In genomic region chr1:76782777-76783176, GRCh38 we compare ENCODE assay signal across 35 cellular contexts.
DNase-seq lines count a peak whose midpoint lies in the region; ATAC-seq, FAIRE-seq and TF ChIP-seq lines count a peak whose summit lies in the region.
"Had no signal": no experiment of that assay in that cellular context is flagged by ENCODE, and none has a peak within 500 bp of the region (broad histone marks: within the 10 kb centered on the region; RNA-seq: fewer than 3 reads in every experiment).

No MANE protein-coding gene starts in this region.

- H3K4me1 ChIP-seq in HepG2 (ENCODE audit: insufficient read depth, low read length) (no peaks in the 10 kb centered on the region), right lobe of liver (no peaks in the 10 kb centered on the region), aorta (ENCODE audit: control insufficient read depth in 1 of 2, insufficient read depth in 2 of 2, low read length in 2 of 2) (no peaks in the 10 kb centered on the region), lower lobe of right lung (no peaks in the 10 kb centered on the region)
- H3K4me1 ChIP-seq: BE2C, parathyroid adenoma, right atrium auricular region, thyroid gland had no signal

- H3K27me3 ChIP-seq in HepG2 (ENCODE audit: control insufficient read depth in 1 of 2, insufficient read depth in 2 of 2, low read length in 2 of 2) (no peaks in the 10 kb centered on the region), right lobe of liver (no peaks in the 10 kb centered on the region), aorta (ENCODE audit: control insufficient read depth in 1 of 2, insufficient read depth in 2 of 2, low read length in 1 of 2) (no peaks in the 10 kb centered on the region), lower lobe of right lung (ENCODE audit: low read depth) (no peaks in the 10 kb centered on the region)
- H3K27me3 ChIP-seq: BE2C, MG63, neural progenitor cell, right atrium auricular region, thyroid gland had no signal

- H3K27ac ChIP-seq in HepG2 (ENCODE audit: extremely low read length, insufficient read depth, low read length) (no peak overlapping the region), right lobe of liver (no peak overlapping the region), aorta (ENCODE audit: low read depth in 1 of 2, low read length in 2 of 2) (no peak overlapping the region), lower lobe of right lung (no peak overlapping the region)
- H3K27ac ChIP-seq: epithelial cell of prostate, neural progenitor cell, parathyroid adenoma, right atrium auricular region, thyroid gland had no signal

- FAIRE-seq in HepG2 (lab: Jason Lieb, UNC): no peak
- FAIRE-seq: A204.1, bronchial epithelial cell, colon, GM12891, K562 had no signal

- TF ChIP-seq CTCF in HepG2 (CRISPR knock-in tag; IDR thresholded peaks at IDR 0.05): no peak
- TF ChIP-seq CTCF in right lobe of liver (IDR thresholded peaks at IDR 0.05): no peak
- no peak for TF ChIP-seq CTCF in fibroblast of villous mesenchyme (IDR thresholded peaks at IDR 0.05; ENCODE audit: insufficient read depth, low read depth, low read length)
- no peak for TF ChIP-seq CTCF in lower lobe of right lung (IDR thresholded peaks at IDR 0.05)

- H3K9ac ChIP-seq in HepG2 (ENCODE audit: insufficient read depth, low read depth, low read length): no peak overlapping the region
- H3K9ac ChIP-seq: neural progenitor cell, parathyroid adenoma had no signal

- DNase-seq in HepG2 (ENCODE audit: low spot score) (no peak), right lobe of liver (no peak), epidermal melanocyte (ENCODE audit: insufficient read length, low spot score) (peak; percentile 49), fibroblast of villous mesenchyme (ENCODE audit: low read depth) (peak; percentile 86), aorta (no peak), SIG-M5 (lab: John Stamatoyannopoulos, UW) (no peak), lower lobe of right lung (no peak)
- DNase-seq in activated CD4-positive, CD25-positive, alpha-beta regulatory T cell (lab: John Stamatoyannopoulos, UW): no peak
- DNase-seq: activated CD4-positive, alpha-beta memory T cell treated with anti-CD3 and anti-CD28 coated beads for 36 hours; activated CD4-positive, alpha-beta T cell treated with anti-CD3 and anti-CD28 coated beads for 1 hour; activated CD8-positive, alpha-beta memory T cell treated with anti-CD3 and anti-CD28 coated beads, Interleukin-2, amount 50 U/mL, for 48 hours; anterior cingulate cortex; BE2C; CD8-positive, alpha-beta T cell; effector CD4-positive, alpha-beta T cell; hypothalamus; left cardiac atrium; MG63; NCI-H1105; NCI-H1930; NCI-H226; Right ventricle myocardium superior; stimulated activated CD4-positive, alpha-beta T cell treated with anti-CD3 and anti-CD28 coated beads, Interleukin-12 subunit alpha, Interleukin-12 subunit beta, amount 100 ng/mL, for 4 hours; stimulated activated CD4-positive, alpha-beta T cell treated with anti-CD3 and anti-CD28 coated beads, Interleukin-2, amount 100 ng/mL, for 48 hours; stimulated activated naive CD8-positive, alpha-beta T cell treated with anti-CD3 and anti-CD28 coated beads, Interleukin-15, amount 100 ng/mL, for 72 hours; thyroid gland had no signal

- no peaks in the 10 kb centered on the region for H4K20me1 ChIP-seq in HepG2 (ENCODE audit: insufficient read depth, low read length)

- 0% methylated on average over 1 of the region's 1 CpG for WGBS in HepG2 (ENCODE audit: low lambda C conversion rate)
- 53% methylated on average over 1 of the region's 1 CpG for WGBS in right lobe of liver (ENCODE audit: insufficient coverage, low coverage, low lambda C conversion rate, missing lambda C conversion rate)
- 91 to 95% methylated on average over 1 of the region's 1 CpG for WGBS in aorta, 2 donors

- TF ChIP-seq RAD21 in HepG2 (CRISPR knock-in tag; IDR thresholded peaks at IDR 0.05): no peak

- TF ChIP-seq EP300 in HepG2 (IDR thresholded peaks at IDR 0.05; ENCODE audit: low read depth in 2 of 2, low read length in 2 of 2): no peak
- TF ChIP-seq EP300 in HepG2 (CRISPR knock-in tag; IDR thresholded peaks at IDR 0.05; ENCODE audit: borderline replicate concordance): no peak

- H3K9me3 ChIP-seq in HepG2 (ENCODE audit: low read length) (peaks cover 36% of the 10 kb centered on the region; the same call in 1 of the 2 replicates), right lobe of liver (no peaks in the 10 kb centered on the region), aorta (ENCODE audit: control insufficient read depth, low read length) (no peaks in the 10 kb centered on the region), lower lobe of right lung (no peaks in the 10 kb centered on the region)
- H3K9me3 ChIP-seq: BE2C, MG63, thyroid gland had no signal

- no peak for TF ChIP-seq POLR2A in HepG2 (IDR thresholded peaks at IDR 0.05; ENCODE audit: insufficient read depth in 1 of 2, low read depth in 2 of 2, low read length in 2 of 2)
- no peak for TF ChIP-seq POLR2A in right lobe of liver (IDR thresholded peaks at IDR 0.05)

- intact Hi-C loops in HepG2 (cut with micrococcal nuclease; ENCODE audit: unreplicated experiment): no loop called here
- intact Hi-C loops in right lobe of liver (cut with DNase I): no loop called here
- intact Hi-C loops in aorta (cut with DNase I): no loop called here
- intact Hi-C loops in lower lobe of right lung (cut with DNase I): no loop called here

- BruUV-seq in HepG2 (replicated peaks; lab: Mats Ljungman, UMichigan): no TSS peak

- no peaks in the 10 kb centered on the region for H3K36me3 ChIP-seq in HepG2 (replicated peaks in 1 of 2; ENCODE audit: control insufficient read depth in 1 of 2, insufficient read depth in 2 of 2, low read length in 2 of 2)
- H3K36me3 ChIP-seq in right lobe of liver: no peaks in the 10 kb centered on the region
- H3K36me3 ChIP-seq in aorta (ENCODE audit: control insufficient read depth in 1 of 2, insufficient read depth in 2 of 2, low read length in 1 of 2): no peaks in the 10 kb centered on the region
- H3K36me3 ChIP-seq in lower lobe of right lung: no peaks in the 10 kb centered on the region
- H3K36me3 ChIP-seq: BE2C, MG63, neural progenitor cell, right atrium auricular region, thyroid gland had no signal

- no peak for ATAC-seq in HepG2
- no peak for ATAC-seq in right lobe of liver
- peak; percentile 46 for ATAC-seq in aorta (ENCODE audit: low FRiP score)
- no peak for ATAC-seq in lower lobe of right lung
- ATAC-seq: CD8-positive, alpha-beta T cell; K562; left cardiac atrium; stimulated activated naive CD8-positive, alpha-beta T cell treated with anti-CD3 and anti-CD28 coated beads, Interleukin-15, amount 100 ng/mL, for 72 hours had no signal

- CTCF ChIA-PET in HepG2 (lab: Yijun Ruan, JAX; ENCODE audit: low intra/inter-chr PET ratio, low total read pairs): no interaction called here

- POLR2A ChIA-PET in HepG2 (lab: Yijun Ruan, JAX): no interaction called here

- H3K79me2 ChIP-seq in HepG2 (ENCODE audit: insufficient read depth, low read length): no peaks in the 10 kb centered on the region
- H3K79me2 ChIP-seq: parathyroid adenoma had no signal

- H3K4me2 ChIP-seq in HepG2 (ENCODE audit: low read depth, low read length): no peak overlapping the region
- H3K4me2 ChIP-seq: neural progenitor cell had no signal

- in situ Hi-C loops in HepG2 (cut with HindIII; ENCODE audit: extremely low pct_ligation_motif_present, low pct_unique_long_range_greater_than_20kb): no loop called here

- H2AFZ ChIP-seq in HepG2 (ENCODE audit: low read length): no peak overlapping the region
- H2AFZ ChIP-seq: neural progenitor cell, parathyroid adenoma had no signal

- no peak overlapping the region for H3K4me3 ChIP-seq in HepG2 (replicated peaks in 1 of 3; ENCODE audit: insufficient read depth in 1 of 3, low read depth in 2 of 3, low read length in 3 of 3)
- no peak overlapping the region for H3K4me3 ChIP-seq in right lobe of liver
- H3K4me3 ChIP-seq in fibroblast of villous mesenchyme (ENCODE audit: low read depth, low read length): no peak overlapping the region
- H3K4me3 ChIP-seq in aorta (ENCODE audit: low read length in 2 of 2): no peak overlapping the region
- no peak overlapping the region for H3K4me3 ChIP-seq in lower lobe of right lung
- H3K4me3 ChIP-seq: K562, MG63, neural progenitor cell, right atrium auricular region, thyroid gland had no signal

TF ChIP-seq in HepG2, 621 proteins besides CTCF, POLR2A, EP300 and RAD21:
- TF ChIP-seq KDM2A (CRISPR knock-in tag; IDR thresholded peaks at IDR 0.05; ENCODE audit: borderline replicate concordance, low read depth) (no peak), CEBPB (IDR thresholded peaks at IDR 0.05; ENCODE audit: borderline replicate concordance, low read depth, low read length) (peak; percentile 64)

Comparison
In these comparisons a context has a peak if more than half of its experiments do, and no peak if none do; other contexts are left out.
1. DNase-seq: peak in epidermal melanocyte (single experiment) and fibroblast of villous mesenchyme (single experiment); none in HepG2 (single experiment), right lobe of liver (0 of 3), aorta (0 of 2), SIG-M5 (single experiment), activated CD4-positive, CD25-positive, alpha-beta regulatory T cell (0 of 4) and lower lobe of right lung (single experiment).